ENCODE assay signal across 8 cellular contexts in the genomic region with DNA sequence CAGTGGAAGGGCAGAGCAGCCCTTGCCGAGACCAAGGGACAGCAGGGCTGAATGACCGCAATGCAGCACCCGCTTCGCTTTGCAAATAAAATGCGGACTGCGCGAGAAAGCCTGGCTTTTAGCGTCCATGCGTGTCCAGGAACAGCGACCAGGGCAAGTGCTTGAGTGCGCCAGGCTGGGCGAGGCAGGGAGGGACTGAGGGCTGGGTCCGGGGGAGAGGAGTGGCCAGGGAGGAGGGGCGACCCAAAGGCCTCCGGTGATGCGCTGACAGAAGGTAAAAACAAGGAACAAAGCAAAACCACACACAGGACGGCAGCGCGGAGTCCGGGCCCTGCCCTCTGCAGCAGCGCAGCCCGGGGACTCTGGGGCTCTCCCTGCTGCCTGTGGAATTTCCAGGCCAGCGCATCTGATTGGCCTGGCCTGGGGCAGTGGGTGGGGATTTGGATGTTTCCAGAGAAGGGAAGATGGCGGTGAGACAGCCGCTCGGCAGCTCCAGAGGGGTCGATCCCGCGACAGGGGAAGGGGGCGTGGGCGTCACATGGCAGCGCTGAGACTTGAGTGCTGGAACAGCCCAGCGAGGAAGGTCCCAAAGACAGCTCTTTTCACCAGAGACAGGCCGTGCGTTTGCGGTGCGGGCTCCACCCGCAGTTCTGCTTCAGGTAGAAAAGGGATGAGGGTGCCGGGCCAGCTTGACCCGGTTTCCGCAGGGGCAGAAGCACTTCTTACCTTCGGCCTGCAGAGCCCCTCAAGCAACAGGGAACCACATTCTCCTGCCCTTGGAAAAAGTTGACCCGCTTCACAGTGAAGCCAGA. TPM values are rescaled to one million over a fixed set of nuclear protein-coding genes. Genes with fewer than 3 reads are reported as not detected.
A peak's percentile ranks its signal among the peaks of the same experiment; 100 is the strongest.
DNase-seq lines count a peak whose midpoint lies in the region; ATAC-seq and TF ChIP-seq lines count a peak whose summit lies in the region.

No MANE protein-coding gene starts in this region.

- peak; percentile 74 for ATAC-seq in GM21423 (IDR thresholded peaks at IDR 0.05; ENCODE audit: unreplicated experiment)
- ATAC-seq in body of pancreas = peak; percentile 98

- TF ChIP-seq CTCF in body of pancreas (IDR thresholded peaks at IDR 0.05) (peak in 1 of 7 experiments; percentile 4), retinal pigment epithelial cell (conservative IDR thresholded peaks at IDR 0.05; ENCODE audit: low read depth, low read length) (no peak)

- H3K9me3 ChIP-seq in body of pancreas (no peaks in the 10 kb centered on the region), iPS DF 6.9 (ENCODE audit: control insufficient read depth, insufficient read depth, low read length) (no peaks in the 10 kb centered on the region)

- DNase-seq in DMS 273 treated with DMSO at 0.1 percent for 48 hours (lab: John Stamatoyannopoulos, UW) (peak; percentile 63), Kasumi-1 (lab: John Stamatoyannopoulos, UW) (peak; percentile 77 to 84), SHP77 (lab: John Stamatoyannopoulos, UW) (peak; percentile 77 to 79), body of pancreas (peak; percentile 85 to 94 (median 89)), iPS DF 6.9 (ENCODE audit: low read depth, low spot score) (peak; percentile 85), retinal pigment epithelial cell (ENCODE audit: low read depth) (peak; percentile 60)
- no peak for DNase-seq in central memory CD4-positive, alpha-beta T cell

- H3K27ac ChIP-seq in body of pancreas (peak overlapping the region; percentile 69 to 88 (median 84)), iPS DF 6.9 (ENCODE audit: low read length) (no peak overlapping the region)

- intact Hi-C loops in body of pancreas (cut with DNase I) = no loop called here

- H3K36me3 ChIP-seq in body of pancreas (replicated peaks in 1 of 2; ENCODE audit: insufficient read depth in 1 of 2, low read depth in 2 of 2) (no peaks in the 10 kb centered on the region), iPS DF 6.9 (ENCODE audit: control insufficient read depth, insufficient read depth, low read length) (no peaks in the 10 kb centered on the region)

- H3K4me3 ChIP-seq in body of pancreas (peak overlapping the region; percentile 10 to 60), iPS DF 6.9 (ENCODE audit: low read length) (peak overlapping the region; percentile 47; the same call in 1 of the 2 replicates), retinal pigment epithelial cell (ENCODE audit: low read length) (peak overlapping the region; percentile 82)

- peak; percentile 78 to 93 (median 88) for TF ChIP-seq POLR2A in body of pancreas (IDR thresholded peaks at IDR 0.05)

- H3K27me3 ChIP-seq in body of pancreas (no peaks in the 10 kb centered on the region), iPS DF 6.9 (ENCODE audit: control insufficient read depth, insufficient read depth, low read length) (no peaks in the 10 kb centered on the region)

- H3K4me1 ChIP-seq in body of pancreas (peaks cover 18% of the 10 kb centered on the region), iPS DF 6.9 (ENCODE audit: control insufficient read depth, insufficient read depth, low read length) (peaks cover 7% of the 10 kb centered on the region; the same call in 1 of the 2 replicates)

- 1 to 2% methylated on average over 27 to 43 of the region's 43 CpGs for WGBS in body of pancreas, 2 donors
- WGBS in iPS DF 6.9 (ENCODE audit: insufficient coverage, insufficient read length) = no CpG with 5 or more reads among the region's 43 CpGs

RNA-seq across cellular contexts. Expression of a gene that starts 51.8 kb away (rescaled TPM):
- total RNA-seq in body of pancreas = 10 to 100 TPM; 50.1 TPM
